ENCODE assay signal across 7 cellular contexts in genomic region chr4:49149006-49149975, GRCh38.
A peak's percentile ranks its signal among the peaks of the same experiment; 100 is the strongest.
DNase-seq lines count a peak whose midpoint lies in the region; ATAC-seq and TF ChIP-seq lines count a peak whose summit lies in the region.
"Not testable (repeated sequence)": the region's sequence is repeated elsewhere in the genome, so short reads cannot be mapped to it uniquely, and the experiment has no call there.

No MANE protein-coding gene starts in this region.

- in situ Hi-C loops in GM23248 (cut with MboI), result not testable (repeated sequence)

- POLR2A ChIA-PET in PC-3 (lab: Charles Lee; ENCODE audit: unreplicated experiment), result not testable (repeated sequence)

- H3K36me3 ChIP-seq in GM23248 (ENCODE audit: low read depth); PC-3 (ENCODE audit: low read depth, low read length); mucosa of descending colon (ENCODE audit: low read depth): not testable (repeated sequence)

- H2AFZ ChIP-seq in GM23248; PC-3 (ENCODE audit: low read length): not testable (repeated sequence)

- intact Hi-C loops in PC-3 (cut with micrococcal nuclease); mucosa of descending colon (cut with DNase I, micrococcal nuclease): not testable (repeated sequence)

- H3K9ac ChIP-seq in GM23248; PC-3 (ENCODE audit: low read length): not testable (repeated sequence)

- H3K36me3 Mint-ChIP-seq in glutamatergic neuron (ENCODE audit: unreplicated experiment), result peaks cover 40% of the 10 kb centered on the region

- H3K27me3 Mint-ChIP-seq in glutamatergic neuron (ENCODE audit: unreplicated experiment), result peaks cover 39% of the 10 kb centered on the region

- H3K9me3 ChIP-seq in GM23248 (ENCODE audit: low read depth), result not testable (repeated sequence)
- H3K9me3 ChIP-seq in PC-3 (ENCODE audit: low read length), result peaks cover 44% of the 10 kb centered on the region
- H3K9me3 ChIP-seq in mucosa of descending colon, result peaks cover 89% of the 10 kb centered on the region

- not testable (repeated sequence) for H3K79me2 ChIP-seq in GM23248 (ENCODE audit: insufficient read depth); PC-3 (ENCODE audit: low read length)

- 18 to 25% methylated on average over 21 of the region's 21 CpGs for WGBS in GM23248 (ENCODE audit: low coverage in 1 of 2, low lambda C conversion rate in 2 of 2, missing lambda C conversion rate in 2 of 2), 2 experiments

- H3K4me3 ChIP-seq in GM23248; PC-3 (ENCODE audit: low read length); mucosa of descending colon: not testable (repeated sequence)

- H4K20me1 ChIP-seq in GM23248 (ENCODE audit: insufficient read depth); PC-3 (ENCODE audit: low read length): not testable (repeated sequence)

- H3K27me3 ChIP-seq in GM23248 (replicated peaks; ENCODE audit: insufficient read depth); PC-3 (ENCODE audit: low read length): not testable (repeated sequence)

- H3K9me3 Mint-ChIP-seq in glutamatergic neuron (ENCODE audit: unreplicated experiment), result peaks cover 61% of the 10 kb centered on the region

- H3F3A ChIP-seq in GM23248 (ENCODE audit: insufficient read depth); PC-3 (ENCODE audit: low read length, unreplicated experiment): not testable (repeated sequence)

- DNase-seq in GM23248 (peak; percentile 50), PC-3 (peak; percentile 69), brain pericyte (ENCODE audit: low read depth, low spot score) (peak; percentile 55)
- DNase-seq in glutamatergic neuron, mucosa of descending colon: not testable (repeated sequence)

- H3K4me2 ChIP-seq in GM23248 (ENCODE audit: unreplicated experiment); PC-3 (ENCODE audit: low read length): not testable (repeated sequence)

- not testable (repeated sequence) for TF ChIP-seq CTCF in PC-3 (conservative IDR thresholded peaks at IDR 0.05; ENCODE audit: low read depth, low read length); glutamatergic neuron (IDR thresholded peaks at IDR 0.05; ENCODE audit: partially characterized antibody, unreplicated experiment); mucosa of descending colon (IDR thresholded peaks at IDR 0.05)

- H3K9me2 ChIP-seq in GM23248 (ENCODE audit: insufficient read depth); PC-3 (replicated peaks; ENCODE audit: low read length): not testable (repeated sequence)

- not testable (repeated sequence) for H3K4me1 ChIP-seq in GM23248 (ENCODE audit: insufficient read depth); PC-3 (ENCODE audit: insufficient read depth, low read length); mucosa of descending colon (ENCODE audit: low read depth)

- peak overlapping the region; percentile 3 for H3K27ac Mint-ChIP-seq in glutamatergic neuron (ENCODE audit: unreplicated experiment)

- not testable (repeated sequence) for H3K4me1 Mint-ChIP-seq in glutamatergic neuron (ENCODE audit: low read depth, unreplicated experiment)

- H3K27ac ChIP-seq in GM23248; PC-3 (ENCODE audit: low read length): not testable (repeated sequence)

- not testable (repeated sequence) for H3K4me3 Mint-ChIP-seq in glutamatergic neuron (ENCODE audit: unreplicated experiment)

- ATAC-seq in GM18858 (IDR thresholded peaks at IDR 0.05; ENCODE audit: unreplicated experiment), result peak; percentile 56
- peak; percentile 80 for ATAC-seq in HG03196 (IDR thresholded peaks at IDR 0.05; ENCODE audit: unreplicated experiment)
- ATAC-seq in PC-3, result peak; percentile 75
- ATAC-seq in mucosa of descending colon, result peak; percentile 88

- not testable (repeated sequence) for BruUV-seq in PC-3 (replicated peaks; lab: Mats Ljungman, UMichigan)

- CTCF ChIA-PET in PC-3 (lab: Charles Lee), result not testable (repeated sequence)
